8 cellular contexts compared by ENCODE assay signal in the genomic region with DNA sequence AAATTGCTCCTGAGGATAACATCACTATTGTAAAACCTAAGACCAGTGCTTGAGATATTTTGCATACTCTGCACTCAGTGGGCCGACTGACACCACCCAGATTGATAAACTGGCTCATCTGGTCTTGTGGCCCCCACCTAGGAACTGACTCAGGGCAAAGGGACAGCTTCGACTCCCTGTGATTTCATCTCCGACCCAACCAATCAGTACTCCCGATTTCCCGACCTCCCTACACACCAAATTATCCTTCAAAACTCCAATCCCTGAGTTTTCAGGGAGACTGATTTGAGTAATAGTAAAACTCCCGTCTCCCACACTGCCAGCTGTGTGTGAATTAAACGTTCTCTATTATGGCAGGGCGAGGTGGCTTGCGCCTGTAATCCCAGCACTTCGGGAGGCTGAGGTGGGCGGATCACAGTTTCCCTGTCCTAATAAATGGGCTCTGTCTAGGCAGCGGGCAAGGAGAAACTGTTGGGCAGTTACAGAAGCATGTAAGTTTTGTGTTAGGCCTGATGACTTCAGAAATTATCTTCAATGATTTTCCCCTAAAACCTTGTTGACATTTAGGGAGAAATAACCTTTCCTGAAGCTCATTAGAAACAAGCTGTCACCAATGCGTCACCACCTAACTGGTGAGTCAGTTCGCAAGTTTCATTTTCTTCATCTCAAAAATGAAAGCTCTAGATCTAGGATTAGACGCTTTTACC. TPM values are rescaled to one million over a fixed set of nuclear protein-coding genes. Genes with fewer than 3 reads are reported as not detected.
A peak's percentile ranks its signal among the peaks of the same experiment; 100 is the strongest.
DNase-seq lines count a peak whose midpoint lies in the region; ATAC-seq and TF ChIP-seq lines count a peak whose summit lies in the region.

No MANE protein-coding gene starts in this region.

- 17 to 55% methylated on average over 15 of the region's 15 CpGs for WGBS in sigmoid colon, 2 donors

- TF ChIP-seq POLR2A in sigmoid colon (IDR thresholded peaks at IDR 0.05) = no peak

- H3K36me3 ChIP-seq in sigmoid colon = no peaks in the 10 kb centered on the region

- H3K4me3 ChIP-seq in fibroblast of mammary gland (ENCODE audit: control insufficient read depth, low read depth, low read length) = peak overlapping the region; percentile 28
- no peak overlapping the region for H3K4me3 ChIP-seq in sigmoid colon

- H3K27ac ChIP-seq in sigmoid colon = peak overlapping the region; percentile 93 to 100 (median 98)

- no peaks in the 10 kb centered on the region for H3K27me3 ChIP-seq in sigmoid colon

- peaks cover 3 to 58% (median 47%) of the 10 kb centered on the region in 4 donors for H3K4me1 ChIP-seq in sigmoid colon

- intact Hi-C loops in sigmoid colon (cut with DNase I) = loop anchor here (10.0 kb wide), 1 partner anchor 535 kb away; no protein-coding TSS in a partner anchor

- DNase-seq in HCEC 1CT (peak; percentile 56), fibroblast of mammary gland (ENCODE audit: low read depth) (peak; percentile 76), sigmoid colon (peak; percentile 54), SHP77 (lab: John Stamatoyannopoulos, UW) (no peak), iPS-NIHi11 (ENCODE audit: low spot score) (no peak), amniotic stem cell (lab: John Stamatoyannopoulos, UW) (no peak)
- peak; percentile 63 for DNase-seq in activated CD4-positive, alpha-beta T cell treated with anti-CD3 and anti-CD28 coated beads for 48 hours

- no peaks in the 10 kb centered on the region for H3K9me3 ChIP-seq in sigmoid colon

- ATAC-seq in HG03025 (IDR thresholded peaks at IDR 0.05; ENCODE audit: low FRiP score, unreplicated experiment) = no peak

- no peak for TF ChIP-seq CTCF in fibroblast of mammary gland (conservative IDR thresholded peaks at IDR 0.05; ENCODE audit: control insufficient read depth, insufficient read depth, low read depth, low read length)
- no peak for TF ChIP-seq CTCF in sigmoid colon (IDR thresholded peaks at IDR 0.05)

- TF ChIP-seq EP300 in sigmoid colon (IDR thresholded peaks at IDR 0.05) = no peak

RNA-seq across cellular contexts. Expression of a gene that starts 5.3 kb away (rescaled TPM):
- total RNA-seq in sigmoid colon = 1,000 to 10,000 TPM; 1,126 to 1,785 (median 1,332) TPM
- 1,000 to 10,000 TPM; 1,056 to 1,508 (median 1,064) TPM for polyA plus RNA-seq in sigmoid colon

RNA-seq across cellular contexts. Expression of a gene that starts 56.1 kb away (rescaled TPM):
- total RNA-seq in sigmoid colon = 10 to 100 TPM in 3 of 4 donors, 1 to 10 TPM in 1; 5.7 to 12.8 (median 10.8) TPM
- 10 to 100 TPM in 2 of 3 donors, 1 to 10 TPM in 1; 4.2 to 36.4 (median 16.2) TPM for polyA plus RNA-seq in sigmoid colon

Comparison
In these comparisons a context has a peak if more than half of its experiments do, and no peak if none do; other contexts are left out.
1. DNase-seq: peak in HCEC 1CT (single experiment), activated CD4-positive, alpha-beta T cell treated with anti-CD3 and anti-CD28 coated beads for 48 hours (single experiment), fibroblast of mammary gland (single experiment) and sigmoid colon (single experiment); none in SHP77 (0 of 2), iPS-NIHi11 (single experiment) and amniotic stem cell (single experiment).